In genomic region chr1:172244865-172245264, GRCh38 we compare ENCODE assay signal across 18 cellular contexts.
A peak's percentile ranks its signal among the peaks of the same experiment; 100 is the strongest.
DNase-seq lines count a peak whose midpoint lies in the region; ATAC-seq and TF ChIP-seq lines count a peak whose summit lies in the region.
"Had no signal": no experiment of that assay in that cellular context is flagged by ENCODE, and none has a peak within 500 bp of the region (broad histone marks: within the 10 kb centered on the region; RNA-seq: fewer than 3 reads in every experiment).

No MANE protein-coding gene starts in this region.

- peaks cover 21% of the 10 kb centered on the region for H3K4me1 Mint-ChIP-seq in Calu3 (ENCODE audit: low read depth, unreplicated experiment)
- peaks cover 24% of the 10 kb centered on the region for H3K4me1 Mint-ChIP-seq in stimulated activated memory B cell treated with anti-CD40 and anti-IgM and Interleukin-4, amounts not matched to agents 10 μg/mL and 1 μg/mL and 100 μg/mL, for 72 hours

- WGBS in psoas muscle, 3 donors, result 99 to 100% (median 100%) methylated on average over 1 of the region's 1 CpG

- H3K4me3 ChIP-seq in lower lobe of right lung (no peak overlapping the region), psoas muscle (no peak overlapping the region)
- H3K4me3 ChIP-seq: GM23338 had no signal

- intact Hi-C loops in Calu3 (cut with micrococcal nuclease; ENCODE audit: unreplicated experiment), result no loop called here
- intact Hi-C loops in lower lobe of right lung (cut with DNase I), result no loop called here
- intact Hi-C loops in psoas muscle (cut with DNase I), result no loop called here

- H3K27ac Mint-ChIP-seq in Calu3 (ENCODE audit: unreplicated experiment), result peak overlapping the region; percentile 68
- H3K27ac Mint-ChIP-seq in stimulated activated memory B cell treated with anti-CD40 and anti-IgM and Interleukin-4, amounts not matched to agents 10 μg/mL and 1 μg/mL and 100 μg/mL, for 72 hours, result peak overlapping the region; percentile 60
- H3K27ac Mint-ChIP-seq: CD4-positive, CD25-positive, alpha-beta regulatory T cell; CD8-positive, alpha-beta T cell; GM23338; H9 had no signal

- H3K36me3 ChIP-seq in lower lobe of right lung, result no peaks in the 10 kb centered on the region
- H3K36me3 ChIP-seq in psoas muscle (ENCODE audit: insufficient read depth in 1 of 2, low read depth in 1 of 2), result no peaks in the 10 kb centered on the region

- no peak overlapping the region for H3K27ac ChIP-seq in lower lobe of right lung
- H3K27ac ChIP-seq in RWPE1, result no peak overlapping the region
- H3K27ac ChIP-seq in psoas muscle, result no peak overlapping the region

- no peaks in the 10 kb centered on the region for H3K9me3 ChIP-seq in lower lobe of right lung
- no peaks in the 10 kb centered on the region for H3K9me3 ChIP-seq in psoas muscle
- H3K9me3 ChIP-seq: Caco-2 had no signal

- DNase-seq in Calu3, result peak; percentile 26
- DNase-seq in HT-29 (ENCODE audit: low spot score), result peak; percentile 5
- DNase-seq in lower lobe of right lung, result no peak
- DNase-seq in RWPE1 (ENCODE audit: low spot score), result no peak
- DNase-seq in psoas muscle, result no peak
- no peak for DNase-seq in DMS 273 treated with DMSO at 0.1 percent for 48 hours (lab: John Stamatoyannopoulos, UW)
- no peak for DNase-seq in NCI-H748 treated with DMSO at 0.1 percent for 48 hours (lab: John Stamatoyannopoulos, UW)
- DNase-seq: C1 segment of cervical spinal cord; Caco-2; CD4-positive, CD25-positive, alpha-beta regulatory T cell; CD8-positive, alpha-beta T cell; DMS153; DMS79 treated with DMSO at 0.1 percent for 48 hours; GF-D8; H9 had no signal

- CTCF ChIA-PET in Calu3 (lab: Charles Lee) (interaction anchor here (0.6 kb wide), 1 partner anchor 136 kb away, joined by 3 read pairs; no protein-coding TSS in a partner anchor), RWPE1 (lab: Yijun Ruan, JAX) (no interaction called here)

- POLR2A ChIA-PET in RWPE1 (lab: Yijun Ruan, JAX; ENCODE audit: low non-redundant PET), result no interaction called here

- H3K4me1 ChIP-seq in lower lobe of right lung (no peaks in the 10 kb centered on the region), psoas muscle (no peaks in the 10 kb centered on the region)
- H3K4me1 ChIP-seq: Caco-2 had no signal

- H3K36me3 Mint-ChIP-seq in Calu3 (ENCODE audit: insufficient read depth, unreplicated experiment), result no peaks in the 10 kb centered on the region
- no peaks in the 10 kb centered on the region for H3K36me3 Mint-ChIP-seq in stimulated activated memory B cell treated with anti-CD40 and anti-IgM and Interleukin-4, amounts not matched to agents 10 μg/mL and 1 μg/mL and 100 μg/mL, for 72 hours
- H3K36me3 Mint-ChIP-seq: CD8-positive, alpha-beta T cell had no signal

- no TSS peak for BruUV-seq in Calu3 (replicated peaks; lab: Mats Ljungman, UMichigan)

- no peaks in the 10 kb centered on the region for H3K27me3 Mint-ChIP-seq in Calu3 (ENCODE audit: unreplicated experiment)
- H3K27me3 Mint-ChIP-seq in stimulated activated memory B cell treated with anti-CD40 and anti-IgM and Interleukin-4, amounts not matched to agents 10 μg/mL and 1 μg/mL and 100 μg/mL, for 72 hours, result no peaks in the 10 kb centered on the region
- H3K27me3 Mint-ChIP-seq: CD4-positive, CD25-positive, alpha-beta regulatory T cell had no signal

- H3K27me3 ChIP-seq in lower lobe of right lung (ENCODE audit: low read depth) (no peaks in the 10 kb centered on the region), psoas muscle (ENCODE audit: insufficient read depth in 3 of 3, low read length in 2 of 3) (no peaks in the 10 kb centered on the region)

- ATAC-seq in lower lobe of right lung (peak; percentile 78 to 87), psoas muscle (no peak)
- no peak for ATAC-seq in stimulated activated memory B cell treated with anti-CD40 and anti-IgM and Interleukin-4, amounts not matched to agents 10 μg/mL and 1 μg/mL and 100 μg/mL, for 72 hours
- ATAC-seq: CD8-positive, alpha-beta T cell; GM23338; HCT116 had no signal

- H3K4me3 Mint-ChIP-seq in Calu3 (ENCODE audit: low read depth, unreplicated experiment), result peak overlapping the region; percentile 18
- H3K4me3 Mint-ChIP-seq in stimulated activated memory B cell treated with anti-CD40 and anti-IgM and Interleukin-4, amounts not matched to agents 10 μg/mL and 1 μg/mL and 100 μg/mL, for 72 hours, result no peak overlapping the region
- H3K4me3 Mint-ChIP-seq: CD4-positive, CD25-positive, alpha-beta regulatory T cell; CD8-positive, alpha-beta T cell; GM23338; H9 had no signal

- H3K9me3 Mint-ChIP-seq in Calu3 (ENCODE audit: low read depth, unreplicated experiment), result peaks cover 6% of the 10 kb centered on the region
- peaks cover 2% of the 10 kb centered on the region for H3K9me3 Mint-ChIP-seq in stimulated activated memory B cell treated with anti-CD40 and anti-IgM and Interleukin-4, amounts not matched to agents 10 μg/mL and 1 μg/mL and 100 μg/mL, for 72 hours
- H3K9me3 Mint-ChIP-seq: CD8-positive, alpha-beta T cell; GM23338; H9 had no signal

- no peak for TF ChIP-seq CTCF in Calu3 (IDR thresholded peaks at IDR 0.05; ENCODE audit: unreplicated experiment)
- TF ChIP-seq CTCF in lower lobe of right lung (IDR thresholded peaks at IDR 0.05), result no peak
- no peak for TF ChIP-seq CTCF in RWPE1 (conservative IDR thresholded peaks at IDR 0.05; ENCODE audit: low read depth)
- TF ChIP-seq CTCF in psoas muscle (IDR thresholded peaks at IDR 0.05), result no peak

Comparison
In these comparisons a context has a peak if more than half of its experiments do, and no peak if none do; other contexts are left out.
1. DNase-seq: peak in Calu3 (single experiment) and HT-29 (single experiment); none in lower lobe of right lung (single experiment), RWPE1 (single experiment), psoas muscle (0 of 2), DMS 273 treated with DMSO at 0.1 percent for 48 hours (single experiment) and NCI-H748 treated with DMSO at 0.1 percent for 48 hours (single experiment).
2. ATAC-seq: peak in lower lobe of right lung (2 of 2); none in stimulated activated memory B cell treated with anti-CD40 and anti-IgM and Interleukin-4, amounts not matched to agents 10 μg/mL and 1 μg/mL and 100 μg/mL, for 72 hours (single experiment) and psoas muscle (0 of 4).